In the genomic region with DNA sequence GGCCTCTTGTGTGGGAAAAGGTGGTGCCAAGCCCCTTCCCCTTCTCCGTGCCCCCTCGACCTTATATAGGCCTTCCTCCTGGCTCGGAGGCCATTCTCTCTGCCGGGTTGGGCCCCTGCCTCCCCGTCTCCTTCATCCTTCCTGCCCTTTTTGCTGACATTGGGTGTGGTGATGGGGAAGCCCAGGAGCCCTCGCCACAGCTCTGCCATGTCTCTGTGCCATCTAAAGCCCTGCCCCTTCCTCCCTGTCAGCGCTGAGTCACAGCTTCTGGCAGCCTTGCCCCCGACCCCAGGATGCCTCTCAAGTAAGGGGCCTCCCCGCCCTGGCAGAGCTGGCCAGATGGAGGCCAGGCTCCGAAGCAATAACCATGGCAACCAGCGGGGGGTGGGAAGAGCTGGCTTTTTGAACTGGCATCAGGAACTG, we compare ENCODE assay signal across 8 cellular contexts. TPM values are rescaled to one million over a fixed set of nuclear protein-coding genes. Genes with fewer than 3 reads are reported as not detected.
DNase-seq lines count a peak whose midpoint lies in the region; ATAC-seq and TF ChIP-seq lines count a peak whose summit lies in the region.

No MANE protein-coding gene starts in this region.

- H3K4me3 ChIP-seq in OCI-LY1 (ENCODE audit: low read depth, low read length, poor library complexity, severe bottlenecking) (no peak overlapping the region), esophagus muscularis mucosa (no peak overlapping the region), osteoblast (ENCODE audit: insufficient read depth, low read length) (no peak overlapping the region), tibial artery (no peak overlapping the region)

- H3K79me2 ChIP-seq in OCI-LY1 (ENCODE audit: insufficient read depth, low read length) (no peaks in the 10 kb centered on the region), osteoblast (ENCODE audit: insufficient read depth, low read length) (peaks cover 21% of the 10 kb centered on the region)

- H3K4me2 ChIP-seq in OCI-LY1 (ENCODE audit: low read length), result peak overlapping the region; percentile 35; the same call in 1 of the 2 replicates
- H3K4me2 ChIP-seq in osteoblast (ENCODE audit: insufficient read depth, low read length), result no peak overlapping the region

- H3K9me2 ChIP-seq in OCI-LY1 (ENCODE audit: low read depth, low read length), result no peaks in the 10 kb centered on the region

- H3K36me3 ChIP-seq in OCI-LY1 (ENCODE audit: insufficient read depth, low read length) (peaks cover 56% of the 10 kb centered on the region; the same call in 1 of the 2 replicates), esophagus muscularis mucosa (peaks cover 5 to 72% (median 67%) of the 10 kb centered on the region in 4 donors), osteoblast (ENCODE audit: insufficient read depth, low read length) (peaks cover 12% of the 10 kb centered on the region), tibial artery (peaks cover 15 to 73% (median 44%) of the 10 kb centered on the region in 3 donors)

- peaks cover 32% of the 10 kb centered on the region for H3K4me1 Mint-ChIP-seq in CD14-positive monocyte

- DNase-seq in CD14-positive monocyte (ENCODE audit: low spot score) (peak; percentile 91), activated T-cell treated with anti-CD3 and anti-CD28 coated beads for 1 hour (ENCODE audit: low read depth) (peak; percentile 63), esophagus muscularis mucosa (ENCODE audit: extremely low spot score) (no peak), osteoblast (ENCODE audit: insufficient read length, low spot score, missing footprints) (peak; percentile 93), tibial artery (peak; percentile 74 to 87)

- peak overlapping the region; percentile 38; the same call in 1 of the 2 replicates for H3K9ac ChIP-seq in OCI-LY1 (ENCODE audit: low read length)

- H3K36me3 Mint-ChIP-seq in CD14-positive monocyte, result peaks cover 35 to 43% of the 10 kb centered on the region in 2 donors

- peaks cover 0 to 2% (median 0%) of the 10 kb centered on the region in 3 donors for H3K27me3 Mint-ChIP-seq in CD14-positive monocyte (ENCODE audit: low read depth in 3 of 3)

- no peak for TF ChIP-seq EP300 in esophagus muscularis mucosa (IDR thresholded peaks at IDR 0.05)

- no peaks in the 10 kb centered on the region for H3F3A ChIP-seq in OCI-LY1 (ENCODE audit: insufficient read depth, low read length)

- TF ChIP-seq POLR2A in esophagus muscularis mucosa (IDR thresholded peaks at IDR 0.05; ENCODE audit: low read depth), result no peak

- peak overlapping the region; percentile 86 to 99 (median 95) for H3K27ac Mint-ChIP-seq in CD14-positive monocyte

- 53% methylated on average over 8 of the region's 11 CpGs for WGBS in esophagus muscularis mucosa

- intact Hi-C loops in CD14-positive monocyte (cut with micrococcal nuclease) (no loop called here), esophagus muscularis mucosa (cut with DNase I) (no loop called here), tibial artery (cut with DNase I; ENCODE audit: low total_unique reads) (no loop called here)

- peak; percentile 34 for ATAC-seq in GM21576 (IDR thresholded peaks at IDR 0.05; ENCODE audit: unreplicated experiment)
- no peak for ATAC-seq in GM18498 (IDR thresholded peaks at IDR 0.05; ENCODE audit: unreplicated experiment)

- H2AFZ ChIP-seq in OCI-LY1 (ENCODE audit: low read length) (no peak overlapping the region), osteoblast (ENCODE audit: low read length) (no peak overlapping the region)

- TF ChIP-seq CTCF in CD14-positive monocyte (IDR thresholded peaks at IDR 0.05), result no peak
- TF ChIP-seq CTCF in OCI-LY1 (IDR thresholded peaks at IDR 0.05; ENCODE audit: low read length), result no peak
- TF ChIP-seq CTCF in esophagus muscularis mucosa (IDR thresholded peaks at IDR 0.05), result no peak
- TF ChIP-seq CTCF in osteoblast (IDR thresholded peaks at IDR 0.05; ENCODE audit: extremely low read depth, low read depth, low read length), result no peak
- no peak for TF ChIP-seq CTCF in tibial artery (IDR thresholded peaks at IDR 0.05)

- peak overlapping the region in 1 of 2 donors; percentile 69 for H3K4me3 Mint-ChIP-seq in CD14-positive monocyte

- H4K20me1 ChIP-seq in OCI-LY1 (ENCODE audit: insufficient read depth, low read length), result no peaks in the 10 kb centered on the region
- no peaks in the 10 kb centered on the region for H4K20me1 ChIP-seq in osteoblast (ENCODE audit: insufficient read depth, low read length)

- H3K4me1 ChIP-seq in OCI-LY1 (ENCODE audit: insufficient read depth, low read length, severe bottlenecking) (peaks cover 43% of the 10 kb centered on the region), esophagus muscularis mucosa (peaks cover 58 to 70% (median 61%) of the 10 kb centered on the region in 4 donors), osteoblast (ENCODE audit: insufficient read depth, low read length) (peaks cover 56% of the 10 kb centered on the region), tibial artery (peaks cover 8 to 54% (median 40%) of the 10 kb centered on the region in 4 donors)

- peak overlapping the region; percentile 98 for H3K27ac ChIP-seq in OCI-LY1 (ENCODE audit: low read depth, low read length, poor library complexity, severe bottlenecking)
- H3K27ac ChIP-seq in esophagus muscularis mucosa (replicated peaks in 1 of 4), result peak overlapping the region; percentile 75 to 84 (median 78)
- H3K27ac ChIP-seq in osteoblast (ENCODE audit: low read depth, low read length), result peak overlapping the region; percentile 90
- peak overlapping the region; percentile 69 to 83 for H3K27ac ChIP-seq in tibial artery

- H3K27me3 ChIP-seq in OCI-LY1 (ENCODE audit: insufficient read depth, low read length), result no peaks in the 10 kb centered on the region
- no peaks in the 10 kb centered on the region for H3K27me3 ChIP-seq in esophagus muscularis mucosa
- no peaks in the 10 kb centered on the region for H3K27me3 ChIP-seq in osteoblast (ENCODE audit: insufficient read depth, low read length)
- H3K27me3 ChIP-seq in tibial artery, result no peaks in the 10 kb centered on the region

- peaks cover 0 to 2% (median 0%) of the 10 kb centered on the region in 7 donors for H3K9me3 Mint-ChIP-seq in CD14-positive monocyte

- H3K9me3 ChIP-seq in OCI-LY1 (ENCODE audit: low read length) (no peaks in the 10 kb centered on the region), esophagus muscularis mucosa (no peaks in the 10 kb centered on the region), osteoblast (ENCODE audit: low read depth, low read length) (no peaks in the 10 kb centered on the region), tibial artery (no peaks in the 10 kb centered on the region)

RNA-seq across cellular contexts. Expression of gene JADE2, which starts 30.4 kb away (rescaled TPM):
- polyA plus RNA-seq in CD14-positive monocyte, result 1 to 10 TPM; 2.1 to 3.1 TPM
- 10 to 100 TPM; 55.5 to 95.5 (median 77.1) TPM for total RNA-seq in esophagus muscularis mucosa
- 22.7 and 26.8 TPM in 2 replicates for total RNA-seq in osteoblast
